13 cellular contexts compared by ENCODE assay signal in genomic region chr1:27350673-27351540, GRCh38. TPM values are rescaled to one million over a fixed set of nuclear protein-coding genes. Genes with fewer than 3 reads are reported as not detected.
A peak's percentile ranks its signal among the peaks of the same experiment; 100 is the strongest.
DNase-seq lines count a peak whose midpoint lies in the region; FAIRE-seq and TF ChIP-seq lines count a peak whose summit lies in the region.
"Had no signal": no experiment of that assay in that cellular context is flagged by ENCODE, and none has a peak within 500 bp of the region (broad histone marks: within the 10 kb centered on the region; RNA-seq: fewer than 3 reads in every experiment).

No MANE protein-coding gene starts in this region.

- H3K9me3 ChIP-seq in HEK293 (ENCODE audit: control insufficient read depth, insufficient read depth, low read depth, low read length), result no peaks in the 10 kb centered on the region
- H3K9me3 ChIP-seq in stomach, result no peaks in the 10 kb centered on the region
- H3K9me3 ChIP-seq: MG63 had no signal

- 47 to 62% (median 56%) methylated on average over 52 to 62 of the region's 62 CpGs for WGBS in stomach, 5 donors

- no peak for TF ChIP-seq EP300 in stomach (IDR thresholded peaks at IDR 0.05)

- H3K27ac ChIP-seq in HEK293 (ENCODE audit: extremely low read depth, low read depth, low read length) (no peak overlapping the region), stomach (peak overlapping the region in 2 of 5 donors; percentile 5 to 68)

- TF ChIP-seq CTCF in HEK293 (tag by site-specific recombination; IDR thresholded peaks at IDR 0.05) (no peak), stomach (IDR thresholded peaks at IDR 0.05) (no peak)

- peaks cover 0 to 16% (median 0%) of the 10 kb centered on the region in 3 donors for H3K27me3 ChIP-seq in stomach
- H3K27me3 ChIP-seq: MG63 had no signal

- intact Hi-C loops in stomach (cut with DNase I; ENCODE audit: low total_unique reads), result no loop called here

- TF ChIP-seq POLR2A in stomach (IDR thresholded peaks at IDR 0.05) (no peak), GM12892 (IDR thresholded peaks at IDR 0.05; ENCODE audit: low read depth, low read length) (no peak)

- H3K36me3 ChIP-seq in HEK293 (ENCODE audit: control insufficient read depth in 2 of 2, insufficient read depth in 1 of 2, low read length in 2 of 2) (peaks cover 0 to 28% of the 10 kb centered on the region in 2 experiments; a peak in 1 of 3 replicates), stomach (peaks cover 13 to 50% (median 30%) of the 10 kb centered on the region in 4 donors)
- H3K36me3 ChIP-seq: MG63 had no signal

- peak; percentile 96 for DNase-seq in ecto neural progenitor cell (ENCODE audit: low spot score)
- peak; percentile 26 for DNase-seq in kidney tubule cell (ENCODE audit: low spot score)
- DNase-seq in stomach, result no peak
- DNase-seq in activated CD4-positive, CD25-positive, alpha-beta regulatory T cell (lab: John Stamatoyannopoulos, UW), result no peak
- DNase-seq in DMS 273 (lab: John Stamatoyannopoulos, UW; ENCODE audit: unreplicated experiment), result no peak
- no peak for DNase-seq in ACHN
- DNase-seq in GM12892 (ENCODE audit: insufficient read length), result no peak
- DNase-seq: activated CD8-positive, alpha-beta T cell treated with anti-CD3 and anti-CD28 coated beads for 36 hours; MG63 had no signal

- no peak overlapping the region for H3K4me3 ChIP-seq in HEK293 (ENCODE audit: low read depth, low read length)
- peak overlapping the region in 3 of 4 donors; percentile 9 to 72 (median 11) for H3K4me3 ChIP-seq in stomach
- H3K4me3 ChIP-seq: MG63 had no signal

- POLR2A ChIA-PET in HEK293 (lab: Yijun Ruan, JAX), result no interaction called here

- in situ Hi-C loops in ACHN (cut with HindIII; ENCODE audit: low pct_ligation_motif_present, low pct_unique_long_range_greater_than_20kb, low sequenced_read_pairs), result no loop called here

- no peak for FAIRE-seq in GM12892 (lab: Jason Lieb, UNC)
- FAIRE-seq: islet of Langerhans had no signal

- H3K4me1 ChIP-seq in HEK293 (ENCODE audit: control insufficient read depth, insufficient read depth, low read length), result peaks cover 4% of the 10 kb centered on the region
- H3K4me1 ChIP-seq in stomach, result peaks cover 12 to 42% (median 35%) of the 10 kb centered on the region in 4 donors

- CTCF ChIA-PET in HEK293 (lab: Yijun Ruan, JAX), result interaction anchor here (3.2 to 7.8 kb wide), 2 partner anchors 16 to 19 kb away, joined by 17 to 84 read pairs; partner anchors contain the start of gene MAP3K6

TF ChIP-seq in HEK293, 187 proteins besides CTCF, POLR2A, EP300 and RAD21:
- TF ChIP-seq GLIS2 (tag by site-specific recombination; IDR thresholded peaks at IDR 0.05), result peak; percentile 10; the same call in 1 of the 2 replicates
- peak; percentile 34 for TF ChIP-seq SP2 (tag by site-specific recombination; IDR thresholded peaks at IDR 0.05)
- TF ChIP-seq EGR2 (tag by site-specific recombination; IDR thresholded peaks at IDR 0.05; ENCODE audit: low read depth), result no peak
- no peak for TF ChIP-seq ZNF16 (tag by site-specific recombination; IDR thresholded peaks at IDR 0.05; ENCODE audit: low read depth)
- no peak for TF ChIP-seq ZNF280D (tag by site-specific recombination; IDR thresholded peaks at IDR 0.05)
- no peak for TF ChIP-seq IKZF3 (tag by site-specific recombination; IDR thresholded peaks at IDR 0.05)
- TF ChIP-seq ZNF777 (tag by site-specific recombination; IDR thresholded peaks at IDR 0.05; ENCODE audit: borderline replicate concordance), result no peak
TF ChIP-seq in HEK293: peak in this region for 2.

RNA-seq across cellular contexts. Expression of gene SYTL1, which starts 9.1 kb away (rescaled TPM):
- 10 to 100 TPM; 15.6 to 65.1 (median 23.2) TPM for total RNA-seq in stomach
- polyA plus RNA-seq in stomach, result 100 to 1,000 TPM in 2 of 3 donors, 10 to 100 TPM in 1; 78.5 to 222 (median 137) TPM
- 4.5 TPM for polyA plus RNA-seq in GM12892 (2012; ENCODE audit: missing spikeins)

RNA-seq across cellular contexts. Expression of gene MAP3K6, which starts 15.9 kb away (rescaled TPM):
- 10 to 100 TPM; 11.6 to 38.5 (median 25.8) TPM for total RNA-seq in stomach
- polyA plus RNA-seq in stomach, result 100 to 1,000 TPM in 1 of 3 donors, 10 to 100 TPM in 2; 43.4 to 110 (median 48.0) TPM
- polyA plus RNA-seq in GM12892 (2012; ENCODE audit: missing spikeins), result 8.7 TPM

RNA-seq across cellular contexts. Expression of gene FCN3, which starts 23.7 kb away (rescaled TPM):
- 10 to 100 TPM in 1 of 5 donors, 1 to 10 TPM in 1, under 1 TPM in 1, not detected in 2; 0.55 to 15.2 (median 2.8) TPM for total RNA-seq in stomach
- polyA plus RNA-seq in stomach, result 10 to 100 TPM in 1 of 3 donors, 1 to 10 TPM in 2; 4.1 to 10.8 (median 5.0) TPM
- 0.47 TPM for polyA plus RNA-seq in GM12892 (2012; ENCODE audit: missing spikeins)
- total RNA-seq: activated CD8-positive, alpha-beta T cell treated with anti-CD3 and anti-CD28 coated beads for 36 hours; Daoy; RPMI7951 had no signal

RNA-seq across cellular contexts. Expression of gene TMEM222, which starts 28.9 kb away (rescaled TPM):
- total RNA-seq in stomach, result 10 to 100 TPM in 3 of 5 donors, 1 to 10 TPM in 2; 1.8 to 18.8 (median 16.5) TPM
- 10 to 100 TPM; 28.5 to 39.9 (median 38.6) TPM for polyA plus RNA-seq in stomach
- 18.3 TPM for polyA plus RNA-seq in GM12892 (2012; ENCODE audit: missing spikeins)

RNA-seq across cellular contexts. Expression of gene CD164L2, which starts 32.2 kb away (rescaled TPM):
- total RNA-seq in stomach, result not detected
- polyA plus RNA-seq in stomach, result 1 to 10 TPM in 2 of 3 donors, not detected in 1; 1.5 to 8.7 TPM
- polyA plus RNA-seq in GM12892 (2012; ENCODE audit: missing spikeins), result 0.17 TPM
- total RNA-seq: activated CD8-positive, alpha-beta T cell treated with anti-CD3 and anti-CD28 coated beads for 36 hours; Daoy; RPMI7951 had no signal

Comparison
In these comparisons a context has a peak if more than half of its experiments do, and no peak if none do; other contexts are left out.
1. DNase-seq: peak in ecto neural progenitor cell (single experiment) and kidney tubule cell (single experiment); none in stomach (single experiment), activated CD4-positive, CD25-positive, alpha-beta regulatory T cell (0 of 4), DMS 273 (single experiment), ACHN (single experiment) and GM12892 (single experiment).